ENCODE assay signal across 9 cellular contexts in genomic region chr6:144583614-144583954, GRCh38.
A peak's percentile ranks its signal among the peaks of the same experiment; 100 is the strongest.
DNase-seq lines count a peak whose midpoint lies in the region; TF ChIP-seq lines count a peak whose summit lies in the region.
"Had no signal": no experiment of that assay in that cellular context is flagged by ENCODE, and none has a peak within 500 bp of the region (broad histone marks: within the 10 kb centered on the region; RNA-seq: fewer than 3 reads in every experiment).

No MANE protein-coding gene starts in this region.

- no peaks in the 10 kb centered on the region for H3K9me3 ChIP-seq in ES-I3 (ENCODE audit: control insufficient read depth, insufficient read depth, low read length)
- no peaks in the 10 kb centered on the region for H3K9me3 ChIP-seq in H9 (ENCODE audit: control insufficient read depth, low read depth, low read length)
- no peaks in the 10 kb centered on the region for H3K9me3 ChIP-seq in muscle layer of duodenum (ENCODE audit: control insufficient read depth in 1 of 2, low read length in 2 of 2)
- H3K9me3 ChIP-seq: spleen had no signal

- H3K27ac Mint-ChIP-seq in H9 = peak overlapping the region; percentile 13 to 91 (median 61); a peak in 5 of 7 replicates
- peak overlapping the region; percentile 91 for H3K27ac Mint-ChIP-seq in activated T-helper 1 cell treated with anti-CD3 and anti-CD28 coated beads, Interleukin-12 subunit alpha, Interleukin-12 subunit beta, Interleukin-2, Interleukin-4 antibody, amounts not matched to agents 30 ng/mL and 10 ng/mL and 1 ng/mL, durations not matched to agents 14 hours and 24 hours and 36 hours

- no peak overlapping the region for H3K18ac ChIP-seq in H9 (ENCODE audit: insufficient read length, low read depth, low read length)

- no peak overlapping the region for H2BK120ac ChIP-seq in H9 (ENCODE audit: low read depth, low read length, poor library complexity, severe bottlenecking)

- H3K4ac ChIP-seq in H9 (ENCODE audit: low read depth, low read length) = no peak overlapping the region

- H3K27me3 ChIP-seq in H9 (ENCODE audit: insufficient read depth, low read length) = no peaks in the 10 kb centered on the region
- H3K27me3 ChIP-seq in muscle layer of duodenum (ENCODE audit: low read depth, low read length) = no peaks in the 10 kb centered on the region
- H3K27me3 ChIP-seq: spleen had no signal

- H3K9ac ChIP-seq in ES-I3 (ENCODE audit: low read depth, low read length) (peak overlapping the region; percentile 48; the same call in 1 of the 2 replicates), H9 (ENCODE audit: extremely low read depth, insufficient read length, low read length) (no peak overlapping the region)

- TF ChIP-seq CTCF in H9 (conservative IDR thresholded peaks at IDR 0.05) = no peak

- WGBS in H9 (ENCODE audit: extremely low coverage, insufficient read length, low lambda C conversion rate) = no CpG with 5 or more reads among the region's 1 CpG

- no peak overlapping the region for H3K23ac ChIP-seq in H9 (ENCODE audit: insufficient read length, low read depth, low read length)

- peaks cover 3 to 14% (median 5%) of the 10 kb centered on the region in 3 experiments; a peak in 3 of 7 replicates for H3K36me3 Mint-ChIP-seq in H9 (ENCODE audit: insufficient read depth in 1 of 3, low read depth in 3 of 3)
- H3K36me3 Mint-ChIP-seq in activated T-helper 1 cell treated with anti-CD3 and anti-CD28 coated beads, Interleukin-12 subunit alpha, Interleukin-12 subunit beta, Interleukin-2, Interleukin-4 antibody, amounts not matched to agents 30 ng/mL and 10 ng/mL and 1 ng/mL, durations not matched to agents 14 hours and 24 hours and 36 hours (ENCODE audit: low read depth) = peaks cover 26% of the 10 kb centered on the region

- DNase-seq in H9 = no peak
- DNase-seq in activated T-helper 1 cell treated with anti-CD3 and anti-CD28 coated beads, Interleukin-12 subunit alpha, Interleukin-12 subunit beta, Interleukin-2, Interleukin-4 antibody, amounts not matched to agents 30 ng/mL and 10 ng/mL and 1 ng/mL, durations not matched to agents 14 hours and 24 hours and 36 hours (ENCODE audit: low spot score) = no peak
- no peak for DNase-seq in NCI-H1694 (lab: John Stamatoyannopoulos, UW)
- DNase-seq in NCI-H187 treated with DMSO at 0.1 percent for 48 hours (lab: John Stamatoyannopoulos, UW) = no peak
- DNase-seq in effector CD4-positive, alpha-beta T cell = no peak
- no peak for DNase-seq in SHP77 treated with DMSO at 0.1 percent for 48 hours (lab: John Stamatoyannopoulos, UW)

- peak overlapping the region; percentile 59 for H3K4me2 ChIP-seq in H9 (ENCODE audit: insufficient read depth, insufficient read length, low read length)

- H3K56ac ChIP-seq in H9 (ENCODE audit: insufficient read length, low read depth, low read length) = no peak overlapping the region

- no peak overlapping the region for H2AFZ ChIP-seq in H9 (ENCODE audit: low read length)

- no peaks in the 10 kb centered on the region for H3K27me3 Mint-ChIP-seq in H9 (ENCODE audit: low read depth)
- no peaks in the 10 kb centered on the region for H3K27me3 Mint-ChIP-seq in activated T-helper 1 cell treated with anti-CD3 and anti-CD28 coated beads, Interleukin-12 subunit alpha, Interleukin-12 subunit beta, Interleukin-2, Interleukin-4 antibody, amounts not matched to agents 30 ng/mL and 10 ng/mL and 1 ng/mL, durations not matched to agents 14 hours and 24 hours and 36 hours (ENCODE audit: insufficient read depth)

- no peaks in the 10 kb centered on the region for H3K79me1 ChIP-seq in H9 (ENCODE audit: insufficient read depth, low read depth, low read length, poor library complexity, severe bottlenecking)

- no peak overlapping the region for H2BK15ac ChIP-seq in H9 (ENCODE audit: low read depth, low read length)

- peaks cover 45 to 53% of the 10 kb centered on the region in 2 experiments for H3K4me1 Mint-ChIP-seq in H9
- peaks cover 60% of the 10 kb centered on the region for H3K4me1 Mint-ChIP-seq in activated T-helper 1 cell treated with anti-CD3 and anti-CD28 coated beads, Interleukin-12 subunit alpha, Interleukin-12 subunit beta, Interleukin-2, Interleukin-4 antibody, amounts not matched to agents 30 ng/mL and 10 ng/mL and 1 ng/mL, durations not matched to agents 14 hours and 24 hours and 36 hours (ENCODE audit: low read depth)

- H3K4me1 ChIP-seq in ES-I3 (ENCODE audit: insufficient read depth, low read length) (peaks cover 5% of the 10 kb centered on the region; the same call in 1 of the 2 replicates), H9 (ENCODE audit: insufficient read depth, low read length) (no peaks in the 10 kb centered on the region; the same call in 1 of the 2 replicates), muscle layer of duodenum (ENCODE audit: control insufficient read depth in 1 of 2, insufficient read depth in 2 of 2, low read length in 2 of 2) (peaks cover 0 to 22% of the 10 kb centered on the region in 2 donors)

- peak overlapping the region; percentile 64 to 76 for H3K4me3 Mint-ChIP-seq in H9
- peak overlapping the region; percentile 82 for H3K4me3 Mint-ChIP-seq in activated T-helper 1 cell treated with anti-CD3 and anti-CD28 coated beads, Interleukin-12 subunit alpha, Interleukin-12 subunit beta, Interleukin-2, Interleukin-4 antibody, amounts not matched to agents 30 ng/mL and 10 ng/mL and 1 ng/mL, durations not matched to agents 14 hours and 24 hours and 36 hours

- H3K9me3 Mint-ChIP-seq in H9 = no peaks in the 10 kb centered on the region
- H3K9me3 Mint-ChIP-seq in activated T-helper 1 cell treated with anti-CD3 and anti-CD28 coated beads, Interleukin-12 subunit alpha, Interleukin-12 subunit beta, Interleukin-2, Interleukin-4 antibody, amounts not matched to agents 30 ng/mL and 10 ng/mL and 1 ng/mL, durations not matched to agents 14 hours and 24 hours and 36 hours = no peaks in the 10 kb centered on the region

- peak overlapping the region; percentile 43 to 54 for H3K4me3 ChIP-seq in muscle layer of duodenum (ENCODE audit: low read depth in 1 of 2, low read length in 2 of 2)

- no peak overlapping the region for H2BK5ac ChIP-seq in H9 (ENCODE audit: insufficient read length, low read length)

- H4K91ac ChIP-seq in H9 (ENCODE audit: insufficient read length, low read depth, low read length) = no peak overlapping the region

- no peak overlapping the region for H2AK5ac ChIP-seq in H9 (ENCODE audit: insufficient read length, low read length)

- H4K8ac ChIP-seq in H9 (replicated peaks; ENCODE audit: insufficient read length, low read depth, low read length) = no peak overlapping the region

- intact Hi-C loops in activated T-helper 1 cell treated with anti-CD3 and anti-CD28 coated beads, Interleukin-12 subunit alpha, Interleukin-12 subunit beta, Interleukin-2, Interleukin-4 antibody, amounts not matched to agents 30 ng/mL and 10 ng/mL and 1 ng/mL, durations not matched to agents 14 hours and 24 hours and 36 hours (cut with micrococcal nuclease) = loop anchor here (1.0 to 10.0 kb wide), 12 partner anchors 20 to 1241 kb away; partner anchors contain the start of gene EPM2A

- no peak overlapping the region for H2BK20ac ChIP-seq in H9 (ENCODE audit: low read depth, low read length, poor library complexity, severe bottlenecking)

- H4K5ac ChIP-seq in H9 (ENCODE audit: insufficient read length, low read depth, low read length) = no peak overlapping the region

- no peaks in the 10 kb centered on the region for H3K79me2 ChIP-seq in H9 (ENCODE audit: insufficient read depth, low read length)

- H4K20me1 ChIP-seq in H9 (ENCODE audit: control insufficient read depth, insufficient read depth, insufficient read length) = no peaks in the 10 kb centered on the region

- H3T11ph ChIP-seq in H9 (ENCODE audit: low read length) = no peak overlapping the region

- no peak overlapping the region for H2BK12ac ChIP-seq in H9 (ENCODE audit: insufficient read length, low read depth, low read length)

- H3K36me3 ChIP-seq in ES-I3 (ENCODE audit: insufficient read depth, low read length) = no peaks in the 10 kb centered on the region
- H3K36me3 ChIP-seq in muscle layer of duodenum (ENCODE audit: control insufficient read depth in 1 of 2, insufficient read depth in 2 of 2, low read length in 2 of 2) = no peaks in the 10 kb centered on the region

- H3K27ac ChIP-seq in H9 (ENCODE audit: insufficient read length, low read depth, low read length) (no peak overlapping the region), muscle layer of duodenum (ENCODE audit: low read length) (no peak overlapping the region)

- H3K23me2 ChIP-seq in H9 (ENCODE audit: insufficient read length, low read depth, low read length, poor library complexity, severe bottlenecking) = no peaks in the 10 kb centered on the region

- H3K14ac ChIP-seq in H9 (ENCODE audit: insufficient read depth, low read length) = no peak overlapping the region
